8 cellular contexts compared by ENCODE assay signal in the genomic region with DNA sequence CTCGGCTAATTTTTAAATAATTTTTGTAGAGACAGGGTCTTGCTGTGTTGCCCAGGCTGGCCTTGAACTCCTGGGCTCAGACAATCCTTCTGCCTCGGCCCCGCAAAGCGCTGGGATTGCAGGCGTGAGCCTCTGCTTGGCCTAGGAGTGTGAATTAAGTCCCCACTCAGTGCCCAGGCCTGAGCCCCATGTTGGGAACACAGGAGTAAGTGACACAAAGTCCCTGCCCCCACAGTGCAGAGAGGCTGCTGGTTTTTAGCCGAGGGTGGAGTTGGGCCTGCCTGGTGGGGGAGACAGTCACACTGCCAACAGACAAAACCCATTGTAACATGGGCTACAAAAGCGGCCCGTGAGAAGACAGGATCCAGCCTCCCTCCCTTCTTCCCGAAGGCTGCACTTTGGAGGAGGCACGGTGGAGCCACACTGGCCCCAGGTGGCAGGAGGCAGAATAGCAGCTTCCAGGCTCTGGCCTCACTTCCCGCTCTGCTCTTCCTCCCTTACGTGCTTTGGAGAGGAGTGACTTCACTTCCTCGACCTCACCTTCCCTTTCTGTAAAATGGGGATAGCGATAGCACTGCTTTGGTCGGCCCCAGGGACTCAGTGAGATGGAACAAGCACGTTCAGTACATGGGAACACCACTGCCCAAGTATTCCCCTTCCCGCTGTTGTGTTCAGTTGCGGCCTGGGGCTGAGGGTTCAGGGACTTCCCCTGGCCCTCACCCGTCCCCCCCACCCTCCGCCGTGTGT. TPM values are rescaled to one million over a fixed set of nuclear protein-coding genes. Genes with fewer than 3 reads are reported as not detected.
DNase-seq lines count a peak whose midpoint lies in the region; ATAC-seq, FAIRE-seq and TF ChIP-seq lines count a peak whose summit lies in the region.

No MANE protein-coding gene starts in this region.

- no peaks in the 10 kb centered on the region for H3K9me3 ChIP-seq in astrocyte (ENCODE audit: insufficient read depth, low read depth, low read length)
- H3K9me3 ChIP-seq in right atrium auricular region = no peaks in the 10 kb centered on the region
- no peaks in the 10 kb centered on the region for H3K9me3 ChIP-seq in prostate gland

- H3K36me3 Mint-ChIP-seq in astrocyte (ENCODE audit: low read depth, unreplicated experiment) = peaks cover 2% of the 10 kb centered on the region

- FAIRE-seq in astrocyte (lab: Jason Lieb, UNC) = peak; percentile 72

- peaks cover 5% of the 10 kb centered on the region for H3K79me2 ChIP-seq in astrocyte (ENCODE audit: insufficient read depth, low read length)

- H2AFZ ChIP-seq in astrocyte (ENCODE audit: low read depth, low read length) = no peak overlapping the region

- no peak for TF ChIP-seq POLR2A in NB4 (IDR thresholded peaks at IDR 0.05; ENCODE audit: extremely low read depth, insufficient read length)
- no peak for TF ChIP-seq POLR2A in prostate gland (IDR thresholded peaks at IDR 0.05)

- no peak overlapping the region for H3K4me2 ChIP-seq in astrocyte (ENCODE audit: low read length)

- peak; percentile 99 for TF ChIP-seq CTCF in GM06990 (IDR thresholded peaks at IDR 0.05; ENCODE audit: insufficient read depth, low read length, poor library complexity, severe bottlenecking)
- peak; percentile 100 for TF ChIP-seq CTCF in NB4 (IDR thresholded peaks at IDR 0.05; ENCODE audit: low read depth, low read length)
- TF ChIP-seq CTCF in astrocyte (IDR thresholded peaks at IDR 0.05; ENCODE audit: insufficient read depth, low read depth, low read length) = peak; percentile 99
- peak; percentile 92 to 99 for TF ChIP-seq CTCF in right atrium auricular region (IDR thresholded peaks at IDR 0.05)
- TF ChIP-seq CTCF in prostate gland (IDR thresholded peaks at IDR 0.05) = peak; percentile 87 to 99 (median 94)

- H3K27ac Mint-ChIP-seq in astrocyte (ENCODE audit: unreplicated experiment) = no peak overlapping the region

- no peaks in the 10 kb centered on the region for H3K4me1 ChIP-seq in astrocyte (ENCODE audit: insufficient read depth, low read length)
- H3K4me1 ChIP-seq in right atrium auricular region = peaks cover 0 to 6% of the 10 kb centered on the region in 2 donors
- H3K4me1 ChIP-seq in prostate gland (replicated peaks) = no peaks in the 10 kb centered on the region

- H3K27ac ChIP-seq in astrocyte (ENCODE audit: low read depth, low read length) (no peak overlapping the region), right atrium auricular region (peak overlapping the region; percentile 52 to 66), prostate gland (peak overlapping the region; percentile 61 to 71)

- H3K9me3 Mint-ChIP-seq in astrocyte (ENCODE audit: unreplicated experiment) = no peaks in the 10 kb centered on the region

- H3K4me1 Mint-ChIP-seq in astrocyte (ENCODE audit: low read depth, unreplicated experiment) = no peaks in the 10 kb centered on the region

- no peak overlapping the region for H3K9ac ChIP-seq in astrocyte (ENCODE audit: low read length)

- ATAC-seq in GM21717 (IDR thresholded peaks at IDR 0.05; ENCODE audit: unreplicated experiment) = no peak
- no peak for ATAC-seq in GM19467 (IDR thresholded peaks at IDR 0.05; ENCODE audit: unreplicated experiment)

- no peak overlapping the region for H3K4me3 Mint-ChIP-seq in astrocyte (ENCODE audit: unreplicated experiment)

- 41% methylated on average over 20 of the region's 21 CpGs for WGBS in prostate gland

- DNase-seq in GM06990 (ENCODE audit: extremely low read depth, insufficient read length) = peak; percentile 63
- peak; percentile 96 for DNase-seq in NB4 (ENCODE audit: low read depth)
- peak; percentile 24 for DNase-seq in T follicular helper cell (ENCODE audit: low read depth)
- peak; percentile 51 for DNase-seq in astrocyte (ENCODE audit: low read depth)
- DNase-seq in right atrium auricular region (ENCODE audit: low spot score) = peak; percentile 83
- peak; percentile 73 for DNase-seq in prostate gland (ENCODE audit: low spot score)

- no peaks in the 10 kb centered on the region for H3K27me3 Mint-ChIP-seq in astrocyte (ENCODE audit: low read depth, unreplicated experiment)

- intact Hi-C loops in prostate gland (cut with DNase I) = loop anchor here (2.0 to 5.0 kb wide), 5 partner anchors 33 to 261 kb away; no protein-coding TSS in a partner anchor

- H3K36me3 ChIP-seq in GM06990 (ENCODE audit: control insufficient read depth, insufficient read depth, low read length) (peaks cover 7% of the 10 kb centered on the region), astrocyte (ENCODE audit: insufficient read depth, low read length) (peaks cover 9% of the 10 kb centered on the region), right atrium auricular region (peaks cover 50% of the 10 kb centered on the region), prostate gland (peaks cover 7 to 28% of the 10 kb centered on the region in 2 donors)

- peaks cover 37% of the 10 kb centered on the region for H4K20me1 ChIP-seq in astrocyte (ENCODE audit: insufficient read depth, low read length)

- no peaks in the 10 kb centered on the region for H3K27me3 ChIP-seq in GM06990 (replicated peaks; ENCODE audit: control insufficient read depth, insufficient read depth, low read length)
- no peaks in the 10 kb centered on the region for H3K27me3 ChIP-seq in astrocyte (ENCODE audit: insufficient read depth, low read length)
- H3K27me3 ChIP-seq in right atrium auricular region = no peaks in the 10 kb centered on the region
- H3K27me3 ChIP-seq in prostate gland (replicated peaks; ENCODE audit: insufficient read depth) = no peaks in the 10 kb centered on the region

- no peak overlapping the region for H3K4me3 ChIP-seq in GM06990 (replicated peaks; ENCODE audit: low read depth, low read length)
- H3K4me3 ChIP-seq in NB4 (ENCODE audit: low read depth, low read length) = no peak overlapping the region
- no peak overlapping the region for H3K4me3 ChIP-seq in astrocyte (ENCODE audit: insufficient read depth, low read depth, low read length)
- no peak overlapping the region for H3K4me3 ChIP-seq in right atrium auricular region
- no peak overlapping the region for H3K4me3 ChIP-seq in prostate gland

RNA-seq across cellular contexts. Expression of a gene that starts 15.2 kb away (rescaled TPM):
- total RNA-seq in astrocyte (159 and 170 TPM in 2 replicates), right atrium auricular region (10 to 100 TPM; 44.9 to 70.3 TPM), prostate gland (10 to 100 TPM; 48.7 to 83.2 TPM)

RNA-seq across cellular contexts. Expression of a gene that starts 47.3 kb away (rescaled TPM):
- total RNA-seq in astrocyte (79.4 and 89.9 TPM in 2 replicates), right atrium auricular region (100 to 1,000 TPM; 143 to 243 TPM), prostate gland (100 to 1,000 TPM; 465 to 586 TPM)

Comparison
In these comparisons a context has a peak if more than half of its experiments do, and no peak if none do; other contexts are left out.
1. DNase-seq: peak in every context shown above with its lines; median percentile 96 in NB4; 83 in right atrium auricular region; 73 in prostate gland; 63 in GM06990; 51 in astrocyte; 24 in T follicular helper cell.